26 cellular contexts compared by ENCODE assay signal in genomic region chr13:89865331-89865833, GRCh38.
DNase-seq lines count a peak whose midpoint lies in the region; ATAC-seq, FAIRE-seq and TF ChIP-seq lines count a peak whose summit lies in the region.
"Had no signal": no experiment of that assay in that cellular context is flagged by ENCODE, and none has a peak within 500 bp of the region (broad histone marks: within the 10 kb centered on the region; RNA-seq: fewer than 3 reads in every experiment).

No MANE protein-coding gene starts in this region.

- no peak for TF ChIP-seq CTCF in endothelial cell of umbilical vein (IDR thresholded peaks at IDR 0.05; ENCODE audit: extremely low read depth in 1 of 2, insufficient read depth in 1 of 2, low read depth in 1 of 2, low read length in 2 of 2)
- no peak for TF ChIP-seq CTCF in foreskin keratinocyte (conservative IDR thresholded peaks at IDR 0.05)
- no peak for TF ChIP-seq CTCF in neural progenitor cell (IDR thresholded peaks at IDR 0.05)
- no peak for TF ChIP-seq CTCF in HFFc6 (IDR thresholded peaks at IDR 0.05)

- H3K9ac ChIP-seq in endothelial cell of umbilical vein (replicated peaks; ENCODE audit: extremely low read depth, insufficient read depth, low read length) (no peak overlapping the region), neural progenitor cell (no peak overlapping the region)
- H3K9ac ChIP-seq: BLaER1 treated with 17β-estradiol and CSF1 and Interleukin-3, amounts not matched to agents 10 nM and 100 nM; GM23248 had no signal

- H3K4me1 ChIP-seq in endothelial cell of umbilical vein (ENCODE audit: control insufficient read depth, extremely low read depth, insufficient read depth, low read length) = peaks cover 4% of the 10 kb centered on the region
- peaks cover 9% of the 10 kb centered on the region for H3K4me1 ChIP-seq in foreskin keratinocyte
- H3K4me1 ChIP-seq in neural progenitor cell = no peaks in the 10 kb centered on the region
- H3K4me1 ChIP-seq: A549; BE2C; BLaER1 treated with 17β-estradiol and CSF1 and Interleukin-3, amounts not matched to agents 10 nM and 100 nM; Caco-2 had no signal

- H2AFZ ChIP-seq in endothelial cell of umbilical vein (ENCODE audit: low read depth, low read length) (peak overlapping the region; percentile 51), neural progenitor cell (replicated peaks) (no peak overlapping the region)
- H2AFZ ChIP-seq: GM23248 had no signal

- H3K27me3 Mint-ChIP-seq in neural progenitor cell (ENCODE audit: insufficient read depth, low read depth) = no peaks in the 10 kb centered on the region
- H3K27me3 Mint-ChIP-seq in HFFc6 (ENCODE audit: insufficient read depth) = no peaks in the 10 kb centered on the region
- H3K27me3 Mint-ChIP-seq: CD4-positive, alpha-beta memory T cell had no signal

- DNase-seq in H54 (ENCODE audit: insufficient read length, low spot score) = no peak
- peak; percentile 27 for DNase-seq in NCI-H226
- no peak for DNase-seq in endothelial cell of umbilical vein (ENCODE audit: low read depth, low spot score)
- peak; percentile 35 to 60 for DNase-seq in foreskin keratinocyte
- no peak for DNase-seq in RKO (ENCODE audit: low spot score)
- DNase-seq in neural progenitor cell (ENCODE audit: low spot score) = no peak
- no peak for DNase-seq in HFFc6
- DNase-seq: 8988T; ACHN; AML-193; BE2C; Caco-2; CD4-positive, alpha-beta memory T cell; DMS153; EL; GDM1; GM23248; H9 had no signal

- ATAC-seq in foreskin keratinocyte = peak; percentile 53
- no peak for ATAC-seq in HG02798 (IDR thresholded peaks at IDR 0.05; ENCODE audit: poor library complexity, unreplicated experiment)
- ATAC-seq: A549, GM12878, HCT116 had no signal

- no peaks in the 10 kb centered on the region for H3K27me3 ChIP-seq in endothelial cell of umbilical vein (ENCODE audit: control insufficient read depth in 2 of 2, insufficient read depth in 2 of 2, low read length in 2 of 2)
- no peaks in the 10 kb centered on the region for H3K27me3 ChIP-seq in foreskin keratinocyte
- H3K27me3 ChIP-seq in neural progenitor cell = no peaks in the 10 kb centered on the region
- H3K27me3 ChIP-seq: BE2C; BLaER1 treated with 17β-estradiol and CSF1 and Interleukin-3, amounts not matched to agents 10 nM and 100 nM had no signal

- H3K79me2 ChIP-seq in endothelial cell of umbilical vein (ENCODE audit: control insufficient read depth, insufficient read depth, low read length) (no peaks in the 10 kb centered on the region), neural progenitor cell (ENCODE audit: low read depth) (no peaks in the 10 kb centered on the region)

- no peaks in the 10 kb centered on the region for H3K4me1 Mint-ChIP-seq in neural progenitor cell
- H3K4me1 Mint-ChIP-seq in HFFc6 (ENCODE audit: low read depth) = no peaks in the 10 kb centered on the region
- H3K4me1 Mint-ChIP-seq: CD14-positive monocyte; CD4-positive, alpha-beta memory T cell; H9 had no signal

- dilution Hi-C loops in endothelial cell of umbilical vein (cut with MboI; ENCODE audit: extremely low pct_ligation_motif_present, low sequenced_read_pairs) = no loop called here

- no peaks in the 10 kb centered on the region for H3F3A ChIP-seq in neural progenitor cell (ENCODE audit: low read depth)

- H4K20me1 ChIP-seq in endothelial cell of umbilical vein (replicated peaks; ENCODE audit: control insufficient read depth, extremely low read depth, insufficient read depth, low read length) (no peaks in the 10 kb centered on the region), neural progenitor cell (ENCODE audit: low read depth) (no peaks in the 10 kb centered on the region)
- H4K20me1 ChIP-seq: BLaER1 treated with 17β-estradiol and CSF1 and Interleukin-3, amounts not matched to agents 10 nM and 100 nM had no signal

- no peak overlapping the region for H3K4me2 ChIP-seq in endothelial cell of umbilical vein (ENCODE audit: insufficient read depth, low read length)
- no peak overlapping the region for H3K4me2 ChIP-seq in neural progenitor cell
- H3K4me2 ChIP-seq: A549; BLaER1 treated with 17β-estradiol and CSF1 and Interleukin-3, amounts not matched to agents 10 nM and 100 nM had no signal

- H3K9me3 ChIP-seq in endothelial cell of umbilical vein (replicated peaks; ENCODE audit: control insufficient read depth, insufficient read depth, low read length) = no peaks in the 10 kb centered on the region
- H3K9me3 ChIP-seq in neural progenitor cell (ENCODE audit: low read depth) = no peaks in the 10 kb centered on the region
- H3K9me3 ChIP-seq: A549; BE2C; BLaER1 treated with 17β-estradiol and CSF1 and Interleukin-3, amounts not matched to agents 10 nM and 100 nM; Caco-2 had no signal

- no peak for TF ChIP-seq POLR2A in H54 (IDR thresholded peaks at IDR 0.05; ENCODE audit: low read depth, low read length)
- no peak for TF ChIP-seq POLR2A in endothelial cell of umbilical vein (IDR thresholded peaks at IDR 0.05; ENCODE audit: low read depth, low read length)

- no peaks in the 10 kb centered on the region for H3K36me3 Mint-ChIP-seq in neural progenitor cell
- H3K36me3 Mint-ChIP-seq in HFFc6 (ENCODE audit: low read depth) = no peaks in the 10 kb centered on the region
- H3K36me3 Mint-ChIP-seq: CD14-positive monocyte; CD4-positive, alpha-beta memory T cell had no signal

- H3K4me3 ChIP-seq in endothelial cell of umbilical vein (replicated peaks in 1 of 3; ENCODE audit: insufficient read depth in 1 of 3, low read depth in 1 of 3, low read length in 3 of 3) (no peak overlapping the region), neural progenitor cell (no peak overlapping the region)
- H3K4me3 ChIP-seq: A549; BLaER1 treated with 17β-estradiol and CSF1 and Interleukin-3, amounts not matched to agents 10 nM and 100 nM; GM12878; GM23248 had no signal

- H3K27ac ChIP-seq in endothelial cell of umbilical vein (ENCODE audit: insufficient read depth, low read depth, low read length) (no peak overlapping the region), foreskin keratinocyte (no peak overlapping the region), neural progenitor cell (no peak overlapping the region)
- H3K27ac ChIP-seq: A549; BLaER1 treated with 17β-estradiol and CSF1 and Interleukin-3, amounts not matched to agents 10 nM and 100 nM; GM23248 had no signal

- POLR2A ChIA-PET in endothelial cell of umbilical vein (lab: Charles Lee) = no interaction called here

- FAIRE-seq in H54 (lab: Jason Lieb, UNC) = peak; percentile 55
- FAIRE-seq in endothelial cell of umbilical vein (lab: Jason Lieb, UNC) = no peak
- FAIRE-seq: A549, GM12878, GM19239, H1 had no signal

- H3K36me3 ChIP-seq in endothelial cell of umbilical vein (ENCODE audit: control insufficient read depth in 2 of 2, extremely low read depth in 1 of 2, insufficient read depth in 2 of 2, low read length in 2 of 2) (no peaks in the 10 kb centered on the region), neural progenitor cell (no peaks in the 10 kb centered on the region)
- H3K36me3 ChIP-seq: BE2C; BLaER1 treated with 17β-estradiol and CSF1 and Interleukin-3, amounts not matched to agents 10 nM and 100 nM had no signal

- H3K9me3 Mint-ChIP-seq in neural progenitor cell (no peaks in the 10 kb centered on the region), HFFc6 (peaks cover 27% of the 10 kb centered on the region)

- no TSS peak for BruUV-seq in endothelial cell of umbilical vein (replicated peaks; lab: Mats Ljungman, UMichigan)

- CTCF ChIA-PET in endothelial cell of umbilical vein (lab: Charles Lee) = interaction anchor here (0.6 to 1.3 kb wide), 3 partner anchors 13 to 341 kb away, joined by 3 to 4 read pairs (median 3); no protein-coding TSS in a partner anchor

- no peaks in the 10 kb centered on the region for H3K9me1 ChIP-seq in endothelial cell of umbilical vein (replicated peaks; ENCODE audit: control insufficient read depth, extremely low read depth, insufficient read depth, low read length)

- intact Hi-C loops in endothelial cell of umbilical vein (cut with micrococcal nuclease) = no loop called here

- H3K27ac Mint-ChIP-seq in neural progenitor cell = no peak overlapping the region
- H3K27ac Mint-ChIP-seq in HFFc6 = no peak overlapping the region
- H3K27ac Mint-ChIP-seq: CD4-positive, alpha-beta memory T cell; H9 had no signal

- no peak overlapping the region for H3K4me3 Mint-ChIP-seq in neural progenitor cell
- H3K4me3 Mint-ChIP-seq in HFFc6 = no peak overlapping the region
- H3K4me3 Mint-ChIP-seq: CD14-positive monocyte; CD4-positive, alpha-beta memory T cell; H9 had no signal

TF ChIP-seq in endothelial cell of umbilical vein, 7 proteins besides CTCF, POLR2A, EP300 and RAD21:
- TF ChIP-seq MYC (IDR thresholded peaks at IDR 0.05; ENCODE audit: low read depth, low read length) (no peak), GATA2 (IDR thresholded peaks at IDR 0.05; ENCODE audit: insufficient read depth, insufficient read length, low read depth, low read length) (peak; percentile 42), POLR2AphosphoS5 (IDR thresholded peaks at IDR 0.05; ENCODE audit: insufficient read depth, low read depth, low read length) (no peak), EZH2 (IDR thresholded peaks at IDR 0.05; ENCODE audit: borderline replicate concordance, low read depth, low read length, severe bottlenecking) (no peak), FOS (IDR thresholded peaks at IDR 0.05; ENCODE audit: borderline replicate concordance, insufficient read depth, low read length) (peak; percentile 43), JUN (IDR thresholded peaks at IDR 0.05; ENCODE audit: borderline replicate concordance, insufficient read depth, insufficient read length, low read depth) (no peak), MAX (IDR thresholded peaks at IDR 0.05; ENCODE audit: insufficient read depth, insufficient read length) (no peak)

Comparison
In these comparisons a context has a peak if more than half of its experiments do, and no peak if none do; other contexts are left out.
1. DNase-seq: peak in NCI-H226 (single experiment) and foreskin keratinocyte (2 of 2); none in H54 (single experiment), endothelial cell of umbilical vein (single experiment), RKO (single experiment), neural progenitor cell (single experiment) and HFFc6 (single experiment).